15 cellular contexts compared by ENCODE assay signal in the genomic region with DNA sequence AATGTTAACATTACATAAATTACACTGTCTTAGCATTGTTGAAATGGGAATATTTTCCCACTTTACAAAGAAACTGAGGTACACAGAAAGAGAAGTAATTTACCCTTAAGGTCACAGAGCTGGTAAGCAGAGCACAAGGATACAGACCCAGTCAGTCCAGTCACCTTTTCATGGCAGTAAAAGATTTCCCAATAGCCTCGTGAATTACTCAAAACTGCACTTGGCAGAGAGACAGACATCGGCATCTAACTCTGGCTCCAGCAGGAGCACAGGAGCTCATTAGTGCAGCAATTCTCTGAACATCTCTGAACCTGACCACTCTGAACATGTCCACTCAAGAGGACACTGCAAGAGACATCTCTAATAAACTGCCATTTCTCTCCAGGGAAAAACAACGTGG. TPM values are rescaled to one million over a fixed set of nuclear protein-coding genes. Genes with fewer than 3 reads are reported as not detected.
DNase-seq lines count a peak whose midpoint lies in the region; ATAC-seq, FAIRE-seq and TF ChIP-seq lines count a peak whose summit lies in the region.
"Had no signal": no experiment of that assay in that cellular context is flagged by ENCODE, and none has a peak within 500 bp of the region (broad histone marks: within the 10 kb centered on the region; RNA-seq: fewer than 3 reads in every experiment).

No MANE protein-coding gene starts in this region.

- RAD21 ChIA-PET in GM12878 (lab: Charles Lee; ENCODE audit: unreplicated experiment) = no interaction called here

- H3K27me3 ChIP-seq in HL-60 (ENCODE audit: insufficient read depth, poor library complexity, severe bottlenecking) = no peaks in the 10 kb centered on the region
- no peaks in the 10 kb centered on the region for H3K27me3 ChIP-seq in GM12878 (replicated peaks in 1 of 2; ENCODE audit: control insufficient read depth in 2 of 2, insufficient read depth in 2 of 2, low read length in 1 of 2)
- H3K27me3 ChIP-seq: cardiac muscle cell, spleen had no signal

- H3K27ac ChIP-seq in HL-60 (replicated peaks) (no peak overlapping the region), GM12878 (ENCODE audit: control insufficient read depth, insufficient read depth) (no peak overlapping the region)
- H3K27ac ChIP-seq: cardiac muscle cell, epithelial cell of prostate, SJSA1 had no signal

- TF ChIP-seq CTCF in HL-60 (IDR thresholded peaks at IDR 0.05; ENCODE audit: insufficient read depth, low read length) (no peak), GM12878 (IDR thresholded peaks at IDR 0.05 in 2 of 3, conservative IDR thresholded peaks at IDR 0.05 in 1 of 3; ENCODE audit: control insufficient read depth in 2 of 3, extremely low read depth in 1 of 3, insufficient read depth in 1 of 3, low read depth in 3 of 3, low read length in 3 of 3) (no peak)

- H4K20me1 ChIP-seq in GM12878 (ENCODE audit: control insufficient read depth, insufficient read depth) = no peaks in the 10 kb centered on the region

- in situ Hi-C loops in GM12878 (cut with MboI) = no loop called here

- H3K9me3 ChIP-seq in GM12878 (replicated peaks; ENCODE audit: control insufficient read depth, insufficient read depth, low read length) = no peaks in the 10 kb centered on the region
- H3K9me3 ChIP-seq: SJSA1, spleen had no signal

- FAIRE-seq in GM12878 (lab: Jason Lieb, UNC) = no peak

- peaks cover 17% of the 10 kb centered on the region for H3K79me2 ChIP-seq in GM12878 (ENCODE audit: control insufficient read depth, insufficient read depth, low read length)

- SMC1A ChIA-PET in GM12878 (lab: Charles Lee; ENCODE audit: uncharacterized antibody, unreplicated experiment) = no interaction called here

- TF ChIP-seq POLR2A in GM12878 (IDR thresholded peaks at IDR 0.05; ENCODE audit: low read depth, low read length) = no peak

- intact Hi-C loops in GM12878 (cut with micrococcal nuclease; ENCODE audit: unreplicated experiment) = loop anchor here (5.0 kb wide), 1 partner anchor 113 kb away; no protein-coding TSS in a partner anchor

- peaks cover 6% of the 10 kb centered on the region; the same call in 1 of the 2 replicates for H3K4me1 ChIP-seq in GM12878 (ENCODE audit: control insufficient read depth, insufficient read depth, low read length)

- no TSS peak for BruUV-seq in GM12878 (replicated peaks; lab: Mats Ljungman, UMichigan)

- H3K9ac ChIP-seq in GM12878 (ENCODE audit: control insufficient read depth, insufficient read depth, low read length) = no peak overlapping the region

- H3K4me2 ChIP-seq in GM12878 (ENCODE audit: control insufficient read depth, insufficient read depth) = 0 out of 2 replicates have a peak overlapping the region, but pooled peaks have one; percentile 10

- CTCF ChIA-PET in GM12878 (lab: Yijun Ruan, JAX) = interaction anchor here (0.6 to 1.3 kb wide), 2 partner anchors 21 to 335 kb away, joined by 3 read pairs; no protein-coding TSS in a partner anchor

- ATAC-seq in GM12878 = no peak
- ATAC-seq in left lobe of liver = peak; percentile 34
- ATAC-seq in HG02763 (IDR thresholded peaks at IDR 0.05; ENCODE audit: unreplicated experiment) = no peak
- ATAC-seq: activated T-cell treated with anti-CD3 and anti-CD28 coated beads, Interleukin-2, amount 50 U/mL, for 4 hours had no signal

- H3K4me3 ChIP-seq in HL-60 (replicated peaks; ENCODE audit: insufficient read depth, low read length) (no peak overlapping the region), GM12878 (no peak overlapping the region)
- H3K4me3 ChIP-seq: cardiac muscle cell, SJSA1, spleen had no signal

- TF ChIP-seq EP300 in GM12878 (IDR thresholded peaks at IDR 0.05; ENCODE audit: borderline replicate concordance in 1 of 2, control insufficient read depth in 1 of 2, low read depth in 2 of 2, low read length in 2 of 2) = no peak

- POLR2A ChIA-PET in GM12878 (lab: Charles Lee) = interaction anchor here (0.6 to 0.8 kb wide), 2 partner anchors 42 to 114 kb away, joined by 3 read pairs; no protein-coding TSS in a partner anchor

- DNase-seq in AG08395 (ENCODE audit: low spot score) (peak; percentile 62), HL-60 (ENCODE audit: low read depth in 1 of 2, low spot score in 1 of 2) (peak; percentile 35 to 58), GM12878 (ENCODE audit: low read depth, low spot score) (no peak), left lobe of liver (ENCODE audit: low spot score) (peak; percentile 66), NCI-H187 treated with DMSO at 0.1 percent for 48 hours (lab: John Stamatoyannopoulos, UW) (no peak), Kasumi-1 (lab: John Stamatoyannopoulos, UW) (no peak), DMS79 (lab: John Stamatoyannopoulos, UW) (no peak)
- DNase-seq: activated CD4-positive, alpha-beta T cell treated with anti-CD3 and anti-CD28 coated beads for 1 hour; activated T-cell treated with anti-CD3 and anti-CD28 coated beads, Interleukin-2, amount 50 U/mL, for 4 hours; NCI-H526; spleen had no signal

- H2AFZ ChIP-seq in GM12878 (ENCODE audit: control insufficient read depth, low read depth, low read length) = no peak overlapping the region

- WGBS in GM12878 (ENCODE audit: insufficient coverage, insufficient replicate concordance, low lambda C conversion rate, missing lambda C conversion rate) = 75% methylated on average over 3 of the region's 3 CpGs

- H3K36me3 ChIP-seq in GM12878 (ENCODE audit: control insufficient read depth in 2 of 2, insufficient read depth in 2 of 2, low read length in 1 of 2) = no peaks in the 10 kb centered on the region
- H3K36me3 ChIP-seq: cardiac muscle cell, SJSA1, spleen had no signal

- no peak for TF ChIP-seq RAD21 in GM12878 (IDR thresholded peaks at IDR 0.05; ENCODE audit: insufficient read depth, low read depth, low read length)

TF ChIP-seq in GM12878, 131 proteins besides CTCF, POLR2A, EP300 and RAD21 (continues in another document):
- TF ChIP-seq DPF2 (IDR thresholded peaks at IDR 0.05) = no peak
- TF ChIP-seq SMARCA5 (IDR thresholded peaks at IDR 0.05) = no peak
- no peak for TF ChIP-seq NFIC (IDR thresholded peaks at IDR 0.05; ENCODE audit: low read depth, low read length)
- TF ChIP-seq MEF2B (IDR thresholded peaks at IDR 0.05; ENCODE audit: partially characterized antibody, poor library complexity, severe bottlenecking) = no peak
- no peak for TF ChIP-seq ZNF24 (IDR thresholded peaks at IDR 0.05)
- TF ChIP-seq PAX8 (IDR thresholded peaks at IDR 0.05) = no peak
- TF ChIP-seq, protein P1, sequence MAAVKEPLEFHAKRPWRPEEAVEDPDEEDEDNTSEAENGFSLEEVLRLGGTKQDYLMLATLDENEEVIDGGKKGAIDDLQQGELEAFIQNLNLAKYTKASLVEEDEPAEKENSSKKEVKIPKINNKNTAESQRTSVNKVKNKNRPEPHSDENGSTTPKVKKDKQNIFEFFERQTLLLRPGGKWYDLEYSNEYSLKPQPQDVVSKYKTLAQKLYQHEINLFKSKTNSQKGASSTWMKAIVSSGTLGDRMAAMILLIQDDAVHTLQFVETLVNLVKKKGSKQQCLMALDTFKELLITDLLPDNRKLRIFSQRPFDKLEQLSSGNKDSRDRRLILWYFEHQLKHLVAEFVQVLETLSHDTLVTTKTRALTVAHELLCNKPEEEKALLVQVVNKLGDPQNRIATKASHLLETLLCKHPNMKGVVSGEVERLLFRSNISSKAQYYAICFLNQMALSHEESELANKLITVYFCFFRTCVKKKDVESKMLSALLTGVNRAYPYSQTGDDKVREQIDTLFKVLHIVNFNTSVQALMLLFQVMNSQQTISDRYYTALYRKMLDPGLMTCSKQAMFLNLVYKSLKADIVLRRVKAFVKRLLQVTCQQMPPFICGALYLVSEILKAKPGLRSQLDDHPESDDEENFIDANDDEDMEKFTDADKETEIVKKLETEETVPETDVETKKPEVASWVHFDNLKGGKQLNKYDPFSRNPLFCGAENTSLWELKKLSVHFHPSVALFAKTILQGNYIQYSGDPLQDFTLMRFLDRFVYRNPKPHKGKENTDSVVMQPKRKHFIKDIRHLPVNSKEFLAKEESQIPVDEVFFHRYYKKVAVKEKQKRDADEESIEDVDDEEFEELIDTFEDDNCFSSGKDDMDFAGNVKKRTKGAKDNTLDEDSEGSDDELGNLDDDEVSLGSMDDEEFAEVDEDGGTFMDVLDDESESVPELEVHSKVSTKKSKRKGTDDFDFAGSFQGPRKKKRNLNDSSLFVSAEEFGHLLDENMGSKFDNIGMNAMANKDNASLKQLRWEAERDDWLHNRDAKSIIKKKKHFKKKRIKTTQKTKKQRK (IDR thresholded peaks at IDR 0.05; ENCODE audit: low read depth, low read length) = no peak
- TF ChIP-seq STAT1 (conservative IDR thresholded peaks at IDR 0.05) = no peak
- TF ChIP-seq POLR2AphosphoS2 (IDR thresholded peaks at IDR 0.05; ENCODE audit: low read depth, low read length) = no peak
- TF ChIP-seq, protein P2, sequence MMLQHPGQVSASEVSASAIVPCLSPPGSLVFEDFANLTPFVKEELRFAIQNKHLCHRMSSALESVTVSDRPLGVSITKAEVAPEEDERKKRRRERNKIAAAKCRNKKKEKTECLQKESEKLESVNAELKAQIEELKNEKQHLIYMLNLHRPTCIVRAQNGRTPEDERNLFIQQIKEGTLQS (IDR thresholded peaks at IDR 0.05; ENCODE audit: borderline replicate concordance, extremely low read depth, low read depth, low read length) = no peak
- TF ChIP-seq CBX5 (IDR thresholded peaks at IDR 0.05; ENCODE audit: low read depth) = no peak
- TF ChIP-seq PAX5 (IDR thresholded peaks at IDR 0.05; ENCODE audit: borderline replicate concordance, low read depth, low read length) = no peak
- no peak for TF ChIP-seq CREB1 (IDR thresholded peaks at IDR 0.05; ENCODE audit: low read depth)
- TF ChIP-seq SREBF2 (IDR thresholded peaks at IDR 0.05; ENCODE audit: low read length) = no peak

RNA-seq across cellular contexts. Expression of a gene that starts 3.1 kb away (rescaled TPM):
- total RNA-seq in GM12878 (2013; cell fraction: nucleolus; rRNA removed) = 17.1 and 20.9 TPM in 2 replicates
- total RNA-seq in GM12878 (2014; rRNA removed) (16.2 and 18.5 TPM in 2 replicates), GM12878 (2014; rRNA removed; fragmentation: Illumina TruSeq; extraction: Trizol) (15.0 and 16.5 TPM in 2 replicates), GM12878 (2021) (18.8 and 21.5 TPM in 2 replicates), left lobe of liver (35.1 TPM)
- 3.5 TPM for polyA plus RNA-seq in GM12878 (2011; ENCODE audit: low read depth)
- polyA plus RNA-seq in GM12878 (2011; rRNA removed) (8.8 and 9.9 TPM in 2 replicates), GM12878 (2014; fragmentation: Illumina TruSeq; extraction: Trizol) (19.9 and 21.9 TPM in 2 replicates), GM12878 (2014; fragmentation: Nextera tagmentation; extraction: Ambion mirVana) (1 to 10 TPM; 3.8 to 4.3 TPM), GM12878 (2014; rRNA removed) (12.4 and 12.8 TPM in 2 replicates), GM12878 (2016; fragmentation: Nextera tagmentation; extraction: Ambion mirVana) (10 to 100 TPM; 16.6 to 18.0 TPM)
- 8.1 and 8.5 TPM in 2 replicates for polyA plus RNA-seq in GM12878 (2011; cell fraction: cytosol; rRNA removed)
- 9.5 and 11.2 TPM in 2 replicates for polyA plus RNA-seq in GM12878 (2011; cell fraction: nucleus; rRNA removed)
- polyA plus RNA-seq in GM12878 (2012) = 4.8 and 5.6 TPM in 2 replicates
- 16.0 and 17.3 TPM in 2 replicates for polyA minus RNA-seq in GM12878 (2011; rRNA and poly(A)+ RNA removed)
- polyA minus RNA-seq in GM12878 (2011; cell fraction: cytosol; rRNA and poly(A)+ RNA removed) = 3.3 and 3.8 TPM in 2 replicates
- polyA minus RNA-seq in GM12878 (2011; cell fraction: nucleus; rRNA and poly(A)+ RNA removed) = 7.9 and 15.2 TPM in 2 replicates

Comparison
In these comparisons a context has a peak if more than half of its experiments do, and no peak if none do; other contexts are left out.
1. DNase-seq: peak in AG08395 (single experiment), HL-60 (2 of 2) and left lobe of liver (single experiment); none in GM12878 (single experiment), NCI-H187 treated with DMSO at 0.1 percent for 48 hours (single experiment), Kasumi-1 (0 of 2) and DMS79 (single experiment).